1 cellular context compared by ENCODE assay signal in the genomic region with DNA sequence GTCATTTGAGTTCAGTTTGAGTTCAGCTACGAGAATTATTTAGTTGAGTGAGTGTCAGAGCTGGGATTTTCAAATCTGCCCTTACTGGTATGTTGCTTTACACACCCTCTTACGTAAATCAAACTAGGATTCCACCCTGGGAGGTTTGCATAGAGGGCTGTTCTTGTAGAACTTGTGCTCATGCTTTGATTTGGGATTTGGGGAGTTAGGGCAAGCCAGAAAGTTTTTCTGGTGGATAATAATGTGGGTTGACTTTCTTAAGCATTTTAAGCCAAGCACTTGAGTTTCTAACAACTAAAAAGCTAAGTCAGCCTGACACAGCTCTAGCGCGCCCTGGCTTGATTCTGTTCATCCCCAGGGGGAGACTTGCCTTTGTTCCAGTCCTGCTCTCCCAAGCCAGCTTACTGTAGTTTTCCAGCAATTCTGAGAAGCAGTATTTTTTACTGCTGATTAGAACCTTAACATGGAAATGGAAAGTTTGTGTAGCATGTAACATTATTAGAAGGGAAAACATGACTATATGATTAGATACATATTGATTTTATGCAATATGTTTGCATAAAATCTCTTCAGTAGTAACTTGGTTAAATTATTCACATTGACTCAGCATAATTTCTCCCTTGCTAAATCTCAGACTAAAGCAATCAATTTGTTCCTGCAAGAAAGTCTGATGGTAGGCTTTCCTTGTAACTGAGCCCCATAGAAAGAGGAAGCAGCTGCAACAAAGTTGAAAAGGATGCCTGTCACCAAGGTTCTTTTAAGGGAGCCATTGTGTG.
TF ChIP-seq lines count a peak whose summit lies in the region.

No MANE protein-coding gene starts in this region.

TF ChIP-seq in SK-N-SH, 30 proteins besides CTCF, POLR2A, EP300 and RAD21 (continued from another document):
- TF ChIP-seq, protein P1, sequence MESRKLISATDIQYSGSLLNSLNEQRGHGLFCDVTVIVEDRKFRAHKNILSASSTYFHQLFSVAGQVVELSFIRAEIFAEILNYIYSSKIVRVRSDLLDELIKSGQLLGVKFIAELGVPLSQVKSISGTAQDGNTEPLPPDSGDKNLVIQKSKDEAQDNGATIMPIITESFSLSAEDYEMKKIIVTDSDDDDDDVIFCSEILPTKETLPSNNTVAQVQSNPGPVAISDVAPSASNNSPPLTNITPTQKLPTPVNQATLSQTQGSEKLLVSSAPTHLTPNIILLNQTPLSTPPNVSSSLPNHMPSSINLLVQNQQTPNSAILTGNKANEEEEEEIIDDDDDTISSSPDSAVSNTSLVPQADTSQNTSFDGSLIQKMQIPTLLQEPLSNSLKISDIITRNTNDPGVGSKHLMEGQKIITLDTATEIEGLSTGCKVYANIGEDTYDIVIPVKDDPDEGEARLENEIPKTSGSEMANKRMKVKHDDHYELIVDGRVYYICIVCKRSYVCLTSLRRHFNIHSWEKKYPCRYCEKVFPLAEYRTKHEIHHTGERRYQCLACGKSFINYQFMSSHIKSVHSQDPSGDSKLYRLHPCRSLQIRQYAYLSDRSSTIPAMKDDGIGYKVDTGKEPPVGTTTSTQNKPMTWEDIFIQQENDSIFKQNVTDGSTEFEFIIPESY (IDR thresholded peaks at IDR 0.05; ENCODE audit: borderline replicate concordance, low read depth), result no peak
